ENCODE assay signal across 8 cellular contexts in genomic region chr3:12286927-12287726, GRCh38. TPM values are rescaled to one million over a fixed set of nuclear protein-coding genes. Genes with fewer than 3 reads are reported as not detected.
A peak's percentile ranks its signal among the peaks of the same experiment; 100 is the strongest.
DNase-seq lines count a peak whose midpoint lies in the region; ATAC-seq, FAIRE-seq and TF ChIP-seq lines count a peak whose summit lies in the region.

No MANE protein-coding gene starts in this region.

- H3K36me3 Mint-ChIP-seq in activated naive CD4-positive, alpha-beta T cell treated with anti-CD3 and anti-CD28 coated beads, Interleukin-2, amount 10 ng/mL, durations not matched to agents 7 days and 5 days = no peaks in the 10 kb centered on the region

- H3K4me3 ChIP-seq in fibroblast of the aortic adventitia (ENCODE audit: low read depth, low read length) (peak overlapping the region; percentile 68), pancreas (peak overlapping the region in 3 of 4 donors; percentile 3 to 36 (median 15))

- 21 to 31% methylated on average over 25 to 33 of the region's 33 CpGs for WGBS in pancreas, 2 donors

- no peak overlapping the region for H3K27ac Mint-ChIP-seq in activated naive CD4-positive, alpha-beta T cell treated with anti-CD3 and anti-CD28 coated beads, Interleukin-2, amount 10 ng/mL, durations not matched to agents 7 days and 5 days

- H3K4me1 Mint-ChIP-seq in activated naive CD4-positive, alpha-beta T cell treated with anti-CD3 and anti-CD28 coated beads, Interleukin-2, amount 10 ng/mL, durations not matched to agents 7 days and 5 days = peaks cover 4% of the 10 kb centered on the region

- no peak for FAIRE-seq in pancreas (lab: Jason Lieb, UNC)

- no peaks in the 10 kb centered on the region for H3K9me3 ChIP-seq in pancreas

- no peaks in the 10 kb centered on the region for H3K36me3 ChIP-seq in pancreas

- TF ChIP-seq CTCF in fibroblast of the aortic adventitia (IDR thresholded peaks at IDR 0.05; ENCODE audit: insufficient read depth, low read length) = peak; percentile 41
- TF ChIP-seq CTCF in pancreas (IDR thresholded peaks at IDR 0.05) = no peak

- DNase-seq in fibroblast of the aortic adventitia (ENCODE audit: low read depth) (peak; percentile 16), pancreas (peak in 1 of 6 donors; percentile 57), NCI-H510A treated with DMSO at 0.1 percent for 48 hours (lab: John Stamatoyannopoulos, UW) (no peak), NCI-H1436 (lab: John Stamatoyannopoulos, UW) (no peak)
- no peak for DNase-seq in activated naive CD4-positive, alpha-beta T cell treated with anti-CD3 and anti-CD28 coated beads, Interleukin-2, amount 10 ng/mL, durations not matched to agents 7 days and 5 days
- no peak for DNase-seq in activated effector memory CD4-positive, alpha-beta T cell treated with Interleukin-2 at 50 U/mL for 16 hours

- ATAC-seq in GM19463 (IDR thresholded peaks at IDR 0.05; ENCODE audit: unreplicated experiment) (peak; percentile 37), SK-N-SH treated with all-trans-retinoic acid at 6 μM for 48 hours (peak; percentile 13; the same call in 2 of the 3 replicates), pancreas (peak in 3 of 4 donors; percentile 10 to 59 (median 24))

- no peak overlapping the region for H3K27ac ChIP-seq in pancreas

- H3K9me3 Mint-ChIP-seq in activated naive CD4-positive, alpha-beta T cell treated with anti-CD3 and anti-CD28 coated beads, Interleukin-2, amount 10 ng/mL, durations not matched to agents 7 days and 5 days = no peaks in the 10 kb centered on the region

- H3K4me3 Mint-ChIP-seq in activated naive CD4-positive, alpha-beta T cell treated with anti-CD3 and anti-CD28 coated beads, Interleukin-2, amount 10 ng/mL, durations not matched to agents 7 days and 5 days = no peak overlapping the region

- peaks cover 0 to 2% (median 0%) of the 10 kb centered on the region in 4 donors for H3K27me3 ChIP-seq in pancreas

- H3K4me1 ChIP-seq in pancreas = no peaks in the 10 kb centered on the region

- intact Hi-C loops in pancreas (cut with DNase I) = no loop called here

- peaks cover 57% of the 10 kb centered on the region for H3K27me3 Mint-ChIP-seq in activated naive CD4-positive, alpha-beta T cell treated with anti-CD3 and anti-CD28 coated beads, Interleukin-2, amount 10 ng/mL, durations not matched to agents 7 days and 5 days

- CTCF ChIA-PET in activated naive CD4-positive, alpha-beta T cell treated with anti-CD3 and anti-CD28 coated beads, Interleukin-2, amount 10 ng/mL, durations not matched to agents 7 days and 5 days (lab: Charles Lee) = no interaction called here

TF ChIP-seq in SK-N-SH treated with all-trans-retinoic acid at 6 μM for 48 hours, 23 proteins besides CTCF, POLR2A, EP300 and RAD21:
- TF ChIP-seq CSDC2 (CRISPR knock-in tag; IDR thresholded peaks at IDR 0.05) (no peak), SNAI2 (CRISPR knock-in tag; IDR thresholded peaks at IDR 0.05) (no peak), TCF4 (CRISPR knock-in tag; IDR thresholded peaks at IDR 0.05; ENCODE audit: borderline replicate concordance) (no peak)

RNA-seq across cellular contexts. Expression of gene PPARG, which starts 1.7 kb away (rescaled TPM):
- total RNA-seq in fibroblast of the aortic adventitia (ENCODE audit: low replicate concordance) = 11.1 and 39.4 TPM in 2 replicates
- total RNA-seq in pancreas = 1 to 10 TPM in 4 of 6 donors, under 1 TPM in 2; 0.88 to 4.4 (median 2.1) TPM
- polyA plus RNA-seq in pancreas = 1 to 10 TPM; 1.9 to 6.2 TPM
